In the genomic region with DNA sequence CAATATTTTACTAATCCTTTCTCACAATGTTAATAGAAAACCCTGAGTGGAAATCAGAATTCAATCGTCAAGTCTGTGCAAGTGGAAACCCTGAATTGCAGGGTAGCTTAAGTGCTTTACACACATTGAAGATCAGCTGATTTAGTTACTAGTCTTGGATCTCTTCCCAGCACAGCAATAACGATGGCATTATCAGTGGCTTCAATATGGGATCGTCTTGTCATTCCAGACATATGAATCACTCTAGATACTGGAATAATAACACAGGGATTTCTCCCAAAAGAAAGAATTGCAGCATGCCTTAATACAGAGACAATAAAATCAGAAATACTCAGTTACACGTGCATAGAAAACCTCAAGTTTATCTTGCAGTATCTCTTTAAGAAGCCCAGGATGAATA, we compare ENCODE assay signal across 1 cellular context.
TF ChIP-seq lines count a peak whose summit lies in the region.

No MANE protein-coding gene starts in this region.

TF ChIP-seq in HEK293, 187 proteins besides CTCF, POLR2A, EP300 and RAD21 (continued from another document and continues in another):
- TF ChIP-seq, protein P1, sequence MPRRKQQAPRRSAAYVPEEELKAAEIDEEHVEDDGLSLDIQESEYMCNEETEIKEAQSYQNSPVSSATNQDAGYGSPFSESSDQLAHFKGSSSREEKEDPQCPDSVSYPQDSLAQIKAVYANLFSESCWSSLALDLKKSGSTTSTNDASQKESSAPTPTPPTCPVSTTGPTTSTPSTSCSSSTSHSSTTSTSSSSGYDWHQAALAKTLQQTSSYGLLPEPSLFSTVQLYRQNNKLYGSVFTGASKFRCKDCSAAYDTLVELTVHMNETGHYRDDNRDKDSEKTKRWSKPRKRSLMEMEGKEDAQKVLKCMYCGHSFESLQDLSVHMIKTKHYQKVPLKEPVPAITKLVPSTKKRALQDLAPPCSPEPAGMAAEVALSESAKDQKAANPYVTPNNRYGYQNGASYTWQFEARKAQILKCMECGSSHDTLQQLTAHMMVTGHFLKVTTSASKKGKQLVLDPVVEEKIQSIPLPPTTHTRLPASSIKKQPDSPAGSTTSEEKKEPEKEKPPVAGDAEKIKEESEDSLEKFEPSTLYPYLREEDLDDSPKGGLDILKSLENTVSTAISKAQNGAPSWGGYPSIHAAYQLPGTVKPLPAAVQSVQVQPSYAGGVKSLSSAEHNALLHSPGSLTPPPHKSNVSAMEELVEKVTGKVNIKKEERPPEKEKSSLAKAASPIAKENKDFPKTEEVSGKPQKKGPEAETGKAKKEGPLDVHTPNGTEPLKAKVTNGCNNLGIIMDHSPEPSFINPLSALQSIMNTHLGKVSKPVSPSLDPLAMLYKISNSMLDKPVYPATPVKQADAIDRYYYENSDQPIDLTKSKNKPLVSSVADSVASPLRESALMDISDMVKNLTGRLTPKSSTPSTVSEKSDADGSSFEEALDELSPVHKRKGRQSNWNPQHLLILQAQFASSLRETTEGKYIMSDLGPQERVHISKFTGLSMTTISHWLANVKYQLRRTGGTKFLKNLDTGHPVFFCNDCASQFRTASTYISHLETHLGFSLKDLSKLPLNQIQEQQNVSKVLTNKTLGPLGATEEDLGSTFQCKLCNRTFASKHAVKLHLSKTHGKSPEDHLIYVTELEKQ (tag by site-specific recombination; IDR thresholded peaks at IDR 0.05; ENCODE audit: borderline replicate concordance), result no peak
- TF ChIP-seq ZNF549 (tag by site-specific recombination; IDR thresholded peaks at IDR 0.05), result no peak
- no peak for TF ChIP-seq SETDB1 (IDR thresholded peaks at IDR 0.05; ENCODE audit: insufficient read length, low read length)
- no peak for TF ChIP-seq ZFP69B (tag by site-specific recombination; IDR thresholded peaks at IDR 0.05)
- no peak for TF ChIP-seq ZBTB48 (tag by site-specific recombination; IDR thresholded peaks at IDR 0.05)
- TF ChIP-seq TRIM28 (IDR thresholded peaks at IDR 0.05; ENCODE audit: borderline replicate concordance, low read length), result no peak
- no peak for TF ChIP-seq ZNF510 (tag by site-specific recombination; IDR thresholded peaks at IDR 0.05; ENCODE audit: insufficient replicate concordance)
- TF ChIP-seq, protein P2, sequence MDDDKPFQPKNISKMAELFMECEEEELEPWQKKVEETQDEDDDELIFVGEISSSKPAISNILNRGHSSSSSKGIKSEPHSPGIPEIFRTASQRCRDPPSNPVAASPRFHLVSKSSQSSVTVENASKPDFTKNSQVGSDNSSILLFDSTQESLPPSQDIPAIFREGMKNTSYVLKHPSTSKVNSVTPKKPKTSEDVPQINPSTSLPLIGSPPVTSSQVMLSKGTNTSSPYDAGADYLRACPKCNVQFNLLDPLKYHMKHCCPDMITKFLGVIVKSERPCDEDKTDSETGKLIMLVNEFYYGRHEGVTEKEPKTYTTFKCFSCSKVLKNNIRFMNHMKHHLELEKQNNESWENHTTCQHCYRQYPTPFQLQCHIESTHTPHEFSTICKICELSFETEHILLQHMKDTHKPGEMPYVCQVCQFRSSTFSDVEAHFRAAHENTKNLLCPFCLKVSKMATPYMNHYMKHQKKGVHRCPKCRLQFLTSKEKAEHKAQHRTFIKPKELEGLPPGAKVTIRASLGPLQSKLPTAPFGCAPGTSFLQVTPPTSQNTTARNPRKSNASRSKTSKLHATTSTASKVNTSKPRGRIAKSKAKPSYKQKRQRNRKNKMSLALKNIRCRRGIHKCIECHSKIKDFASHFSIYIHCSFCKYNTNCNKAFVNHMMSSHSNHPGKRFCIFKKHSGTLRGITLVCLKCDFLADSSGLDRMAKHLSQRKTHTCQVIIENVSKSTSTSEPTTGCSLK (tag by site-specific recombination; IDR thresholded peaks at IDR 0.05), result no peak
- TF ChIP-seq ZNF19 (tag by site-specific recombination; IDR thresholded peaks at IDR 0.05; ENCODE audit: low read depth), result no peak
- peak; percentile 69 for TF ChIP-seq ZNF660 (tag by site-specific recombination; IDR thresholded peaks at IDR 0.05)
- no peak for TF ChIP-seq ZNF221 (tag by site-specific recombination; IDR thresholded peaks at IDR 0.05; ENCODE audit: borderline replicate concordance)
- TF ChIP-seq ZNF132 (tag by site-specific recombination; IDR thresholded peaks at IDR 0.05; ENCODE audit: borderline replicate concordance), result no peak
- TF ChIP-seq HOXC10 (CRISPR knock-in tag; IDR thresholded peaks at IDR 0.05), result no peak
- no peak for TF ChIP-seq ZNF174 (tag by site-specific recombination; IDR thresholded peaks at IDR 0.05)
- TF ChIP-seq ZNF391 (tag by site-specific recombination; IDR thresholded peaks at IDR 0.05; ENCODE audit: borderline replicate concordance, low read depth), result no peak
- TF ChIP-seq ZEB2 (tag by site-specific recombination; IDR thresholded peaks at IDR 0.05), result peak; percentile 83
- TF ChIP-seq, protein P3, sequence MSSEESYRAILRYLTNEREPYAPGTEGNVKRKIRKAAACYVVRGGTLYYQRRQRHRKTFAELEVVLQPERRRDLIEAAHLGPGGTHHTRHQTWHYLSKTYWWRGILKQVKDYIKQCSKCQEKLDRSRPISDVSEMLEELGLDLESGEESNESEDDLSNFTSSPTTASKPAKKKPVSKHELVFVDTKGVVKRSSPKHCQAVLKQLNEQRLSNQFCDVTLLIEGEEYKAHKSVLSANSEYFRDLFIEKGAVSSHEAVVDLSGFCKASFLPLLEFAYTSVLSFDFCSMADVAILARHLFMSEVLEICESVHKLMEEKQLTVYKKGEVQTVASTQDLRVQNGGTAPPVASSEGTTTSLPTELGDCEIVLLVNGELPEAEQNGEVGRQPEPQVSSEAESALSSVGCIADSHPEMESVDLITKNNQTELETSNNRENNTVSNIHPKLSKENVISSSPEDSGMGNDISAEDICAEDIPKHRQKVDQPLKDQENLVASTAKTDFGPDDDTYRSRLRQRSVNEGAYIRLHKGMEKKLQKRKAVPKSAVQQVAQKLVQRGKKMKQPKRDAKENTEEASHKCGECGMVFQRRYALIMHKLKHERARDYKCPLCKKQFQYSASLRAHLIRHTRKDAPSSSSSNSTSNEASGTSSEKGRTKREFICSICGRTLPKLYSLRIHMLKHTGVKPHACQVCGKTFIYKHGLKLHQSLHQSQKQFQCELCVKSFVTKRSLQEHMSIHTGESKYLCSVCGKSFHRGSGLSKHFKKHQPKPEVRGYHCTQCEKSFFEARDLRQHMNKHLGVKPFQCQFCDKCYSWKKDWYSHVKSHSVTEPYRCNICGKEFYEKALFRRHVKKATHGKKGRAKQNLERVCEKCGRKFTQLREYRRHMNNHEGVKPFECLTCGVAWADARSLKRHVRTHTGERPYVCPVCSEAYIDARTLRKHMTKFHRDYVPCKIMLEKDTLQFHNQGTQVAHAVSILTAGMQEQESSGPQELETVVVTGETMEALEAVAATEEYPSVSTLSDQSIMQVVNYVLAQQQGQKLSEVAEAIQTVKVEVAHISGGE (tag by site-specific recombination; conservative IDR thresholded peaks at IDR 0.05; ENCODE audit: low read depth), result no peak
- TF ChIP-seq GLI4 (tag by site-specific recombination; IDR thresholded peaks at IDR 0.05), result no peak
- TF ChIP-seq ZNF624 (tag by site-specific recombination; IDR thresholded peaks at IDR 0.05), result no peak
- TF ChIP-seq, protein P4, sequence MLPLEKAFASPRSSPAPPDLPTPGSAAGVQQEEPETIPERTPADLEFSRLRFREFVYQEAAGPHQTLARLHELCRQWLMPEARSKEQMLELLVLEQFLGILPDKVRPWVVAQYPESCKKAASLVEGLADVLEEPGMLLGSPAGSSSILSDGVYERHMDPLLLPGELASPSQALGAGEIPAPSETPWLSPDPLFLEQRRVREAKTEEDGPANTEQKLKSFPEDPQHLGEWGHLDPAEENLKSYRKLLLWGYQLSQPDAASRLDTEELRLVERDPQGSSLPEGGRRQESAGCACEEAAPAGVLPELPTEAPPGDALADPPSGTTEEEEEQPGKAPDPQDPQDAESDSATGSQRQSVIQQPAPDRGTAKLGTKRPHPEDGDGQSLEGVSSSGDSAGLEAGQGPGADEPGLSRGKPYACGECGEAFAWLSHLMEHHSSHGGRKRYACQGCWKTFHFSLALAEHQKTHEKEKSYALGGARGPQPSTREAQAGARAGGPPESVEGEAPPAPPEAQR (tag by site-specific recombination; IDR thresholded peaks at IDR 0.05), result no peak
- TF ChIP-seq MYNN (tag by site-specific recombination; IDR thresholded peaks at IDR 0.05; ENCODE audit: borderline replicate concordance), result no peak
- peak; percentile 48 for TF ChIP-seq ZNF366 (tag by site-specific recombination; conservative IDR thresholded peaks at IDR 0.05)
- TF ChIP-seq KLF10 (tag by site-specific recombination; IDR thresholded peaks at IDR 0.05), result no peak
- TF ChIP-seq ZNF561 (tag by site-specific recombination; IDR thresholded peaks at IDR 0.05; ENCODE audit: borderline replicate concordance), result no peak
- TF ChIP-seq KLF8 (tag by site-specific recombination; IDR thresholded peaks at IDR 0.05), result no peak
- TF ChIP-seq ZNF560 (tag by site-specific recombination; IDR thresholded peaks at IDR 0.05; ENCODE audit: borderline replicate concordance), result no peak
- no peak for TF ChIP-seq ZNF112 (tag by site-specific recombination; IDR thresholded peaks at IDR 0.05)
- TF ChIP-seq, protein P5, sequence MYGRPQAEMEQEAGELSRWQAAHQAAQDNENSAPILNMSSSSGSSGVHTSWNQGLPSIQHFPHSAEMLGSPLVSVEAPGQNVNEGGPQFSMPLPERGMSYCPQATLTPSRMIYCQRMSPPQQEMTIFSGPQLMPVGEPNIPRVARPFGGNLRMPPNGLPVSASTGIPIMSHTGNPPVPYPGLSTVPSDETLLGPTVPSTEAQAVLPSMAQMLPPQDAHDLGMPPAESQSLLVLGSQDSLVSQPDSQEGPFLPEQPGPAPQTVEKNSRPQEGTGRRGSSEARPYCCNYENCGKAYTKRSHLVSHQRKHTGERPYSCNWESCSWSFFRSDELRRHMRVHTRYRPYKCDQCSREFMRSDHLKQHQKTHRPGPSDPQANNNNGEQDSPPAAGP (tag by site-specific recombination; IDR thresholded peaks at IDR 0.05), result no peak
- TF ChIP-seq ZNF776 (tag by site-specific recombination; IDR thresholded peaks at IDR 0.05; ENCODE audit: borderline replicate concordance), result no peak
- TF ChIP-seq, protein P6, sequence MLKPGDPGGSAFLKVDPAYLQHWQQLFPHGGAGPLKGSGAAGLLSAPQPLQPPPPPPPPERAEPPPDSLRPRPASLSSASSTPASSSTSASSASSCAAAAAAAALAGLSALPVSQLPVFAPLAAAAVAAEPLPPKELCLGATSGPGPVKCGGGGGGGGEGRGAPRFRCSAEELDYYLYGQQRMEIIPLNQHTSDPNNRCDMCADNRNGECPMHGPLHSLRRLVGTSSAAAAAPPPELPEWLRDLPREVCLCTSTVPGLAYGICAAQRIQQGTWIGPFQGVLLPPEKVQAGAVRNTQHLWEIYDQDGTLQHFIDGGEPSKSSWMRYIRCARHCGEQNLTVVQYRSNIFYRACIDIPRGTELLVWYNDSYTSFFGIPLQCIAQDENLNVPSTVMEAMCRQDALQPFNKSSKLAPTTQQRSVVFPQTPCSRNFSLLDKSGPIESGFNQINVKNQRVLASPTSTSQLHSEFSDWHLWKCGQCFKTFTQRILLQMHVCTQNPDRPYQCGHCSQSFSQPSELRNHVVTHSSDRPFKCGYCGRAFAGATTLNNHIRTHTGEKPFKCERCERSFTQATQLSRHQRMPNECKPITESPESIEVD (tag by site-specific recombination; IDR thresholded peaks at IDR 0.05), result 0 out of 2 replicates have a peak, but pooled peaks have one; percentile 30
- no peak for TF ChIP-seq ZFP3 (tag by site-specific recombination; IDR thresholded peaks at IDR 0.05; ENCODE audit: low read depth)
- TF ChIP-seq, protein P7, sequence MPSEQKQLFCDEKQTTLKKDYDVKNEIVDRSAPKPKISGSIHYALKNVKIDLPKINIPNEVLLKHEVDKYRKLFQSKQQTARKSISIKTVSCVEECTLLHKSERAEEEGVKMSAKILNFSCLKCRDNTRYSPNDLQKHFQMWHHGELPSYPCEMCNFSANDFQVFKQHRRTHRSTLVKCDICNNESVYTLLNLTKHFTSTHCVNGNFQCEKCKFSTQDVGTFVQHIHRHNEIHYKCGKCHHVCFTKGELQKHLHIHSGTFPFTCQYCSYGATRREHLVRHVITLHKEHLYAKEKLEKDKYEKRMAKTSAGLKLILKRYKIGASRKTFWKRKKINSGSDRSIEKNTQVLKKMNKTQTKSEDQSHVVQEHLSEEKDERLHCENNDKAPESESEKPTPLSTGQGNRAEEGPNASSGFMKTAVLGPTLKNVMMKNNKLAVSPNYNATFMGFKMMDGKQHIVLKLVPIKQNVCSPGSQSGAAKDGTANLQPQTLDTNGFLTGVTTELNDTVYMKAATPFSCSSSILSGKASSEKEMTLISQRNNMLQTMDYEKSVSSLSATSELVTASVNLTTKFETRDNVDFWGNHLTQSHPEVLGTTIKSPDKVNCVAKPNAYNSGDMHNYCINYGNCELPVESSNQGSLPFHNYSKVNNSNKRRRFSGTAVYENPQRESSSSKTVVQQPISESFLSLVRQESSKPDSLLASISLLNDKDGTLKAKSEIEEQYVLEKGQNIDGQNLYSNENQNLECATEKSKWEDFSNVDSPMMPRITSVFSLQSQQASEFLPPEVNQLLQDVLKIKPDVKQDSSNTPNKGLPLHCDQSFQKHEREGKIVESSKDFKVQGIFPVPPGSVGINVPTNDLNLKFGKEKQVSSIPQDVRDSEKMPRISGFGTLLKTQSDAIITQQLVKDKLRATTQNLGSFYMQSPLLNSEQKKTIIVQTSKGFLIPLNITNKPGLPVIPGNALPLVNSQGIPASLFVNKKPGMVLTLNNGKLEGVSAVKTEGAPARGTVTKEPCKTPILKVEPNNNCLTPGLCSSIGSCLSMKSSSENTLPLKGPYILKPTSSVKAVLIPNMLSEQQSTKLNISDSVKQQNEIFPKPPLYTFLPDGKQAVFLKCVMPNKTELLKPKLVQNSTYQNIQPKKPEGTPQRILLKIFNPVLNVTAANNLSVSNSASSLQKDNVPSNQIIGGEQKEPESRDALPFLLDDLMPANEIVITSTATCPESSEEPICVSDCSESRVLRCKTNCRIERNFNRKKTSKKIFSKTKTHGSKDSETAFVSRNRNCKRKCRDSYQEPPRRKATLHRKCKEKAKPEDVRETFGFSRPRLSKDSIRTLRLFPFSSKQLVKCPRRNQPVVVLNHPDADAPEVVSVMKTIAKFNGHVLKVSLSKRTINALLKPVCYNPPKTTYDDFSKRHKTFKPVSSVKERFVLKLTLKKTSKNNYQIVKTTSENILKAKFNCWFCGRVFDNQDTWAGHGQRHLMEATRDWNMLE (tag by site-specific recombination; conservative IDR thresholded peaks at IDR 0.05; ENCODE audit: low read depth), result no peak
- TF ChIP-seq SCRT1 (tag by site-specific recombination; IDR thresholded peaks at IDR 0.05; ENCODE audit: borderline replicate concordance), result no peak
- TF ChIP-seq, protein P8, sequence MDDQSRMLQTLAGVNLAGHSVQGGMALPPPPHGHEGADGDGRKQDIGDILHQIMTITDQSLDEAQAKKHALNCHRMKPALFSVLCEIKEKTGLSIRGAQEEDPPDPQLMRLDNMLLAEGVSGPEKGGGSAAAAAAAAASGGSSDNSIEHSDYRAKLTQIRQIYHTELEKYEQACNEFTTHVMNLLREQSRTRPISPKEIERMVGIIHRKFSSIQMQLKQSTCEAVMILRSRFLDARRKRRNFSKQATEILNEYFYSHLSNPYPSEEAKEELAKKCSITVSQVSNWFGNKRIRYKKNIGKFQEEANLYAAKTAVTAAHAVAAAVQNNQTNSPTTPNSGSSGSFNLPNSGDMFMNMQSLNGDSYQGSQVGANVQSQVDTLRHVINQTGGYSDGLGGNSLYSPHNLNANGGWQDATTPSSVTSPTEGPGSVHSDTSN (CRISPR knock-in tag; IDR thresholded peaks at IDR 0.05), result no peak
- peak; percentile 52 for TF ChIP-seq PRDM1 (tag by site-specific recombination; IDR thresholded peaks at IDR 0.05)
- no peak for TF ChIP-seq ZNF214 (tag by site-specific recombination; IDR thresholded peaks at IDR 0.05; ENCODE audit: borderline replicate concordance)
